In the genomic region with DNA sequence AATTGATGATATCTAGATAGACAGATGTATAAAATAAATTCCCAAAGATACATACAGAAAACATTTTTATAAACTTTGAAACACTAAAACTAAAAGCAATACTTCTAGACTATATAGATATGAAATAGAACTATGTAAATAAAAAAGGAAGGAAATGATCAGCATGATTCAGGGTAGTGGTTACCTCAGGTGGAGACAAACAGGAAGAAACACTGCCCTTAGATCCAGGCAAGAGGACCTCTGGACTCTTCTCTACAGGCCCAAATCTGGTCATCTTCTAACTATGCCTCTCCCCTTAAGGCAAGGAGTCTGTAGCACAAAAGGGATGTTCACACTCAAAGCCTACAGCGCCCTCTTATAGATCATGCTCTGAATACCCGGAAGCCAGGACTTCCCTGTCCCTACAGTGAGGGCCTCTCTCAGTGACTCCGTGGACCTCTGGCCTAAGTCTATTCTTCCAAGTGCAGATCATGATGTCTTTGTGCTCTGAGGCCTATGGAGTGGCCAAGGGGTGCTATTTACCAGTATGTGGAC, we compare ENCODE assay signal across 1 cellular context.
TF ChIP-seq lines count a peak whose summit lies in the region.

No MANE protein-coding gene starts in this region.

TF ChIP-seq in K562, 482 proteins besides CTCF, POLR2A, EP300 and RAD21 (continued from another document):
- TF ChIP-seq, protein P1, sequence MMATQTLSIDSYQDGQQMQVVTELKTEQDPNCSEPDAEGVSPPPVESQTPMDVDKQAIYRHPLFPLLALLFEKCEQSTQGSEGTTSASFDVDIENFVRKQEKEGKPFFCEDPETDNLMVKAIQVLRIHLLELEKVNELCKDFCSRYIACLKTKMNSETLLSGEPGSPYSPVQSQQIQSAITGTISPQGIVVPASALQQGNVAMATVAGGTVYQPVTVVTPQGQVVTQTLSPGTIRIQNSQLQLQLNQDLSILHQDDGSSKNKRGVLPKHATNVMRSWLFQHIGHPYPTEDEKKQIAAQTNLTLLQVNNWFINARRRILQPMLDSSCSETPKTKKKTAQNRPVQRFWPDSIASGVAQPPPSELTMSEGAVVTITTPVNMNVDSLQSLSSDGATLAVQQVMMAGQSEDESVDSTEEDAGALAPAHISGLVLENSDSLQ (IDR thresholded peaks at IDR 0.05) = no peak
